ENCODE assay signal across 15 cellular contexts in genomic region chr3:135970500-135971116, GRCh38. TPM values are rescaled to one million over a fixed set of nuclear protein-coding genes. Genes with fewer than 3 reads are reported as not detected.
DNase-seq lines count a peak whose midpoint lies in the region; ATAC-seq and TF ChIP-seq lines count a peak whose summit lies in the region.
"Had no signal": no experiment of that assay in that cellular context is flagged by ENCODE, and none has a peak within 500 bp of the region (broad histone marks: within the 10 kb centered on the region; RNA-seq: fewer than 3 reads in every experiment).

No MANE protein-coding gene starts in this region.

- H3K4me1 ChIP-seq in mesodermal cell (ENCODE audit: control insufficient read depth, insufficient read depth, low read length, poor library complexity, severe bottlenecking) (peaks cover 36% of the 10 kb centered on the region), smooth muscle cell (ENCODE audit: low read depth) (peaks cover 34% of the 10 kb centered on the region)

- H3K4me1 Mint-ChIP-seq in CD4-positive, alpha-beta T cell (ENCODE audit: low read depth): peaks cover 7% of the 10 kb centered on the region

- DNase-seq in COLO829 (ENCODE audit: low spot score) (peak; percentile 94), NCI-H226 (peak; percentile 65), NCI-H2196 (lab: John Stamatoyannopoulos, UW; ENCODE audit: unreplicated experiment) (no peak), smooth muscle cell (lab: John Stamatoyannopoulos, UW; ENCODE audit: unreplicated experiment) (no peak), hepatic stellate cell (ENCODE audit: low spot score) (no peak)
- no peak for DNase-seq in CD4-positive, alpha-beta T cell
- DNase-seq: activated CD4-positive, alpha-beta T cell treated with anti-CD3 and anti-CD28 coated beads, Interleukin-2, amount 10 ng/mL, durations not matched to agents 7 days and 5 days; effector memory CD8-positive, alpha-beta T cell; NCI-H2107; stimulated activated naive CD8-positive, alpha-beta T cell treated with anti-CD3 and anti-CD28 coated beads, Interleukin-15, Interleukin-2, amounts not matched to agents 100 U/mL and 50 U/mL, for 24 hours; T-cell had no signal

- H3K4me3 ChIP-seq in mesodermal cell (ENCODE audit: extremely low read depth, insufficient read depth, low read length, poor library complexity, severe bottlenecking) (no peak overlapping the region), smooth muscle cell (no peak overlapping the region)
- H3K4me3 ChIP-seq: ascending aorta had no signal

- H3K27ac ChIP-seq in cingulate gyrus (ENCODE audit: low read depth, low read length): peak overlapping the region; percentile 94
- peak overlapping the region; percentile 65 for H3K27ac ChIP-seq in mesodermal cell (ENCODE audit: low read depth, low read length, severe bottlenecking)
- H3K27ac ChIP-seq in smooth muscle cell (ENCODE audit: low read depth): no peak overlapping the region
- H3K27ac ChIP-seq in CD4-positive, alpha-beta T cell (ENCODE audit: low read depth, low read length): no peak overlapping the region
- H3K27ac ChIP-seq: ascending aorta, KMS-11 had no signal

- no peak for TF ChIP-seq CTCF in smooth muscle cell (IDR thresholded peaks at IDR 0.05; ENCODE audit: borderline replicate concordance, insufficient read depth, poor library complexity, severe bottlenecking)
- no peak for TF ChIP-seq CTCF in CD4-positive, alpha-beta T cell (IDR thresholded peaks at IDR 0.05)

- H3K36me3 ChIP-seq in mesodermal cell (ENCODE audit: control insufficient read depth, insufficient read depth, low read length) (peaks cover 6% of the 10 kb centered on the region), smooth muscle cell (ENCODE audit: low read depth) (no peaks in the 10 kb centered on the region)
- H3K36me3 ChIP-seq: ascending aorta had no signal

- H3K9me3 ChIP-seq in mesodermal cell (ENCODE audit: control insufficient read depth, low read length) (no peaks in the 10 kb centered on the region), smooth muscle cell (replicated peaks; ENCODE audit: low read depth) (no peaks in the 10 kb centered on the region)
- no peaks in the 10 kb centered on the region for H3K9me3 ChIP-seq in CD4-positive, alpha-beta T cell (ENCODE audit: control insufficient read depth, low read length)
- H3K9me3 ChIP-seq: ascending aorta had no signal

- POLR2A ChIA-PET in CD4-positive, alpha-beta T cell (lab: Charles Lee): no interaction called here

- peaks cover 81% of the 10 kb centered on the region for H3K79me2 ChIP-seq in smooth muscle cell (ENCODE audit: low read depth)

- H3K9ac ChIP-seq in smooth muscle cell (ENCODE audit: low read depth): no peak overlapping the region
- H3K9ac ChIP-seq: KMS-11 had no signal

- no peak overlapping the region for H3K4me3 Mint-ChIP-seq in CD4-positive, alpha-beta T cell
- H3K4me3 Mint-ChIP-seq: activated CD4-positive, alpha-beta T cell treated with anti-CD3 and anti-CD28 coated beads, Interleukin-2, amount 10 ng/mL, durations not matched to agents 7 days and 5 days; effector memory CD8-positive, alpha-beta T cell; T-cell had no signal

- peaks cover 66% of the 10 kb centered on the region for H3K27me3 Mint-ChIP-seq in CD4-positive, alpha-beta T cell

- no peak for ATAC-seq in CD4-positive, alpha-beta T cell (ENCODE audit: poor library complexity)
- ATAC-seq: effector memory CD8-positive, alpha-beta T cell; stimulated activated naive CD8-positive, alpha-beta T cell treated with anti-CD3 and anti-CD28 coated beads, Interleukin-15, Interleukin-2, amounts not matched to agents 100 U/mL and 50 U/mL, for 24 hours; T-cell had no signal

- no peak overlapping the region for H2AFZ ChIP-seq in smooth muscle cell (ENCODE audit: low read depth)

- H3K9me3 Mint-ChIP-seq in CD4-positive, alpha-beta T cell: no peaks in the 10 kb centered on the region
- H3K9me3 Mint-ChIP-seq: activated CD4-positive, alpha-beta T cell treated with anti-CD3 and anti-CD28 coated beads, Interleukin-2, amount 10 ng/mL, durations not matched to agents 7 days and 5 days; effector memory CD8-positive, alpha-beta T cell; T-cell had no signal

- no peaks in the 10 kb centered on the region for H3K27me3 ChIP-seq in smooth muscle cell (ENCODE audit: low read depth)
- peaks cover 36% of the 10 kb centered on the region for H3K27me3 ChIP-seq in CD4-positive, alpha-beta T cell (ENCODE audit: control insufficient read depth, insufficient read depth, low read length)
- H3K27me3 ChIP-seq: ascending aorta had no signal

- intact Hi-C loops in CD4-positive, alpha-beta T cell (cut with DNase I, micrococcal nuclease): no loop called here

- peaks cover 28% of the 10 kb centered on the region for H4K20me1 ChIP-seq in smooth muscle cell (ENCODE audit: low read depth)

- H3K36me3 Mint-ChIP-seq in CD4-positive, alpha-beta T cell (ENCODE audit: low read depth): no peaks in the 10 kb centered on the region
- H3K36me3 Mint-ChIP-seq: T-cell had no signal

- WGBS in mesodermal cell (ENCODE audit: insufficient coverage in 2 of 2), 2 experiments: 71% methylated on average over 1 of the region's 1 CpG; no CpG with 5 or more reads in 1 of the 2 experiments
- WGBS in smooth muscle cell (ENCODE audit: low lambda C conversion rate): 54% methylated on average over 1 of the region's 1 CpG

- no peak overlapping the region for H3K27ac Mint-ChIP-seq in CD4-positive, alpha-beta T cell
- H3K27ac Mint-ChIP-seq: activated CD4-positive, alpha-beta T cell treated with anti-CD3 and anti-CD28 coated beads, Interleukin-2, amount 10 ng/mL, durations not matched to agents 7 days and 5 days; effector memory CD8-positive, alpha-beta T cell; T-cell had no signal

- no peak overlapping the region for H3K4me2 ChIP-seq in smooth muscle cell
- H3K4me2 ChIP-seq: KMS-11 had no signal

- CTCF ChIA-PET in CD4-positive, alpha-beta T cell (lab: Charles Lee): no interaction called here

- peaks cover 28% of the 10 kb centered on the region for H3F3A ChIP-seq in smooth muscle cell (ENCODE audit: low read depth)

RNA-seq across cellular contexts. Expression of gene PPP2R3A, which starts 5.1 kb away (rescaled TPM):
- polyA plus RNA-seq in mesodermal cell (2013, experiment 1 of 2): 18.4 TPM
- polyA plus RNA-seq in mesodermal cell (2013, experiment 2 of 2): 20.1 TPM
- total RNA-seq in smooth muscle cell: 21.3 and 24.7 TPM in 2 replicates
- 7.6 and 8.0 TPM in 2 replicates for polyA plus RNA-seq in smooth muscle cell
- total RNA-seq in CD4-positive, alpha-beta T cell: under 1 TPM; 0.14 to 0.31 TPM

Comparison
In these comparisons a context has a peak if more than half of its experiments do, and no peak if none do; other contexts are left out.
1. DNase-seq: peak in COLO829 (single experiment) and NCI-H226 (single experiment); none in NCI-H2196 (single experiment), smooth muscle cell (single experiment), CD4-positive, alpha-beta T cell (0 of 10) and hepatic stellate cell (single experiment).
2. H3K27ac ChIP-seq: peak in cingulate gyrus (single experiment) and mesodermal cell (single experiment); none in smooth muscle cell (single experiment) and CD4-positive, alpha-beta T cell (single experiment).
3. RNA of gene PPP2R3A, which starts 5.1 kb away (total RNA-seq): 21.3 to 24.7 TPM in smooth muscle cell; 0.14 to 0.31 TPM in CD4-positive, alpha-beta T cell; every median in the first group is over 10 times any median in the second.